18 cellular contexts compared by ENCODE assay signal in genomic region chr4:85423414-85423813, GRCh38. TPM values are rescaled to one million over a fixed set of nuclear protein-coding genes. Genes with fewer than 3 reads are reported as not detected.
DNase-seq lines count a peak whose midpoint lies in the region; ATAC-seq and TF ChIP-seq lines count a peak whose summit lies in the region.
"Had no signal": no experiment of that assay in that cellular context is flagged by ENCODE, and none has a peak within 500 bp of the region (broad histone marks: within the 10 kb centered on the region; RNA-seq: fewer than 3 reads in every experiment).

No MANE protein-coding gene starts in this region.

- H3K27me3 Mint-ChIP-seq in memory B cell, result no peaks in the 10 kb centered on the region
- no peaks in the 10 kb centered on the region for H3K27me3 Mint-ChIP-seq in mesothelial cell of epicardium (ENCODE audit: low read depth)

- H3K4me1 Mint-ChIP-seq in memory B cell (peaks cover 29% of the 10 kb centered on the region), mesothelial cell of epicardium (peaks cover 15% of the 10 kb centered on the region)

- peaks cover 2% of the 10 kb centered on the region for H3K36me3 Mint-ChIP-seq in memory B cell
- H3K36me3 Mint-ChIP-seq in mesothelial cell of epicardium, result no peaks in the 10 kb centered on the region

- H3K27ac Mint-ChIP-seq in memory B cell (no peak overlapping the region), mesothelial cell of epicardium (no peak overlapping the region)
- H3K27ac Mint-ChIP-seq: activated T-cell treated with anti-CD3 and anti-CD28 coated beads, Interleukin-2, amount 50 U/mL, for 72 hours; dendritic cell treated with granulocyte-macrophage colony-stimulating factor and Interleukin-4, amounts not matched to agents 40 ng/mL and 50 ng/mL, for 4 days had no signal

- peak; percentile 24 for DNase-seq in M059J (ENCODE audit: low read depth)
- no peak for DNase-seq in memory B cell (ENCODE audit: low spot score in 2 of 2)
- no peak for DNase-seq in mesothelial cell of epicardium (ENCODE audit: low spot score in 2 of 2, unreplicated experiment in 2 of 2)
- DNase-seq in medulla oblongata (ENCODE audit: extremely low spot score), result no peak
- no peak for DNase-seq in superior temporal gyrus (ENCODE audit: extremely low spot score)
- DNase-seq in activated CD4-positive, alpha-beta T cell treated with anti-CD3 and anti-CD28 coated beads for 4 hours, result no peak
- DNase-seq: activated CD4-positive, alpha-beta T cell treated with anti-CD3 and anti-CD28 coated beads for 48 hours; activated T-cell treated with anti-CD3 and anti-CD28 coated beads, Interleukin-2, amount 50 U/mL, for 72 hours; anterior cingulate cortex; DND-41; NCI-H510A; Peyer's patch; stimulated activated CD4-positive, alpha-beta T cell treated with anti-CD3 and anti-CD28 coated beads, Interleukin-2, amount 100 ng/mL, for 48 hours; stimulated activated naive CD4-positive, alpha-beta T cell had no signal

- H3K9me3 Mint-ChIP-seq in memory B cell (no peaks in the 10 kb centered on the region), mesothelial cell of epicardium (peaks cover 3% of the 10 kb centered on the region)
- H3K9me3 Mint-ChIP-seq: dendritic cell treated with granulocyte-macrophage colony-stimulating factor and Interleukin-4, amounts not matched to agents 40 ng/mL and 50 ng/mL, for 4 days had no signal

- no peak overlapping the region for H3K4me3 Mint-ChIP-seq in memory B cell
- H3K4me3 Mint-ChIP-seq in mesothelial cell of epicardium, result no peak overlapping the region
- H3K4me3 Mint-ChIP-seq: activated T-cell treated with anti-CD3 and anti-CD28 coated beads, Interleukin-2, amount 50 U/mL, for 72 hours; dendritic cell treated with granulocyte-macrophage colony-stimulating factor and Interleukin-4, amounts not matched to agents 40 ng/mL and 50 ng/mL, for 4 days had no signal

- no peak for TF ChIP-seq CTCF in mesothelial cell of epicardium (IDR thresholded peaks at IDR 0.05; ENCODE audit: unreplicated experiment)

- ATAC-seq in GM18861 (IDR thresholded peaks at IDR 0.05; ENCODE audit: unreplicated experiment) (peak; percentile 96), HG02610 (IDR thresholded peaks at IDR 0.05; ENCODE audit: unreplicated experiment) (peak; percentile 69), memory B cell (ENCODE audit: low read depth) (peak; percentile 34)
- ATAC-seq: activated T-cell treated with anti-CD3 and anti-CD28 coated beads, Interleukin-2, amount 50 U/mL, for 72 hours had no signal

RNA-seq across cellular contexts. Expression of gene ARHGAP24, which starts 51.5 kb away (rescaled TPM):
- 7.9 and 14.2 TPM in 2 replicates for total RNA-seq in M059J (2014; rRNA removed; shearing (Covaris generic))
- total RNA-seq in mesothelial cell of epicardium, result 15.0 to 16.7 TPM (median 15.2 TPM) in 3 replicates
- total RNA-seq: activated T-cell treated with anti-CD3 and anti-CD28 coated beads, Interleukin-2, amount 50 U/mL, for 72 hours; T-helper 1 cell treated with Interleukin-12 subunit alpha and Interleukin-12 subunit beta and Interleukin-4 antibody, amounts not matched to agents 30 ng/mL and 1 ng/mL, for 36 hours had no signal

Comparison
In these comparisons a context has a peak if more than half of its experiments do, and no peak if none do; other contexts are left out.
1. ATAC-seq: peak in every context shown above with its lines; median percentile 96 in GM18861; 69 in HG02610; 34 in memory B cell.